Comparison of ENCODE assay signal across 8 cellular contexts in the genomic region with DNA sequence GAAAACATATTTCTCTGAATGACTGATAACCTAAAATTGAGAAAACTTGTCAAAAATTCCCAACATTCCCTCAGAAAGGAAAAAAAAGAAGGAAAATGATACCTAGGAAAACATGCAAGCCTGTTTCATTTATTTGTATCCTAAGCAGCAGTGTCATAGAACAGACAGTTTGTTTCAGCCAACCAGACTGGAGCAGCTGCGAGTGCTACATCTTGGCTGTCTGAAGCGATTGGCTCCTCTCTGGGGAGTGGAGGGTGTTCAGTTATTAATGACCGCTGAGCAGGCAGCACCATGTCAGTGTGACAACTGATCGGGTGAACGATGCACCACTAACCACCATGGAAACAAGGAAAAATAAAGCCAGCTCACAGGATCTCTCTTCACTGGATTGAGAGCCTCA. TPM values are rescaled to one million over a fixed set of nuclear protein-coding genes. Genes with fewer than 3 reads are reported as not detected.
DNase-seq lines count a peak whose midpoint lies in the region; ATAC-seq and TF ChIP-seq lines count a peak whose summit lies in the region.

LRRN3 (plus strand) TSS at position 294 of the 400 bp plus-strand sequence. CDS start 31,646 bp downstream, outside the sequence.

- H3K9me3 Mint-ChIP-seq in T-cell = no peaks in the 10 kb centered on the region

- H3K79me2 ChIP-seq in mesendoderm (ENCODE audit: control insufficient read depth, insufficient read depth, low read length) = no peaks in the 10 kb centered on the region

- H3K36me3 Mint-ChIP-seq in T-cell = peaks cover 4% of the 10 kb centered on the region

- H2BK120ac ChIP-seq in mesendoderm (ENCODE audit: low read depth, low read length) = no peak within 1 kb of the TSS

- no peaks in the 10 kb centered on the region for H3K9me3 ChIP-seq in HUES48 (ENCODE audit: control insufficient read depth, insufficient read depth, low read length)

- no peak within 1 kb of the TSS for H3K4ac ChIP-seq in mesendoderm (ENCODE audit: low read depth, low read length)

- no peak within 1 kb of the TSS for H4K5ac ChIP-seq in mesendoderm (ENCODE audit: low read length)

- H3K4me3 Mint-ChIP-seq in T-cell = peak within 1 kb of the TSS; percentile 89 to 96 (median 95)

- H3K23ac ChIP-seq in mesendoderm (ENCODE audit: low read length) = no peak within 1 kb of the TSS

- no peak within 1 kb of the TSS for H2BK15ac ChIP-seq in mesendoderm (replicated peaks; ENCODE audit: low read depth)

- no CpG with 5 or more reads among the region's 5 CpGs for WGBS in mesendoderm (ENCODE audit: extremely low coverage, insufficient coverage, low lambda C conversion rate)

- H3K27ac Mint-ChIP-seq in T-cell = peak within 1 kb of the TSS; percentile 95

- peak in 25 of 34 experiments; percentile 3 to 40 (median 17) for DNase-seq in T-cell
- DNase-seq in cerebellum (ENCODE audit: low spot score) = peak; percentile 79
- no peak for DNase-seq in mesendoderm
- peak; percentile 40 for DNase-seq in stromal cell of bone marrow (ENCODE audit: low read depth)
- no peak for DNase-seq in 8988T
- no peak for DNase-seq in GM13976 (ENCODE audit: low spot score)

- H3K4me1 ChIP-seq in HUES48 (ENCODE audit: control insufficient read depth, insufficient read depth, low read length) (peaks cover 57% of the 10 kb centered on the region), mesendoderm (ENCODE audit: control insufficient read depth, low read depth, low read length) (peaks cover 16% of the 10 kb centered on the region)

- H3K36me3 ChIP-seq in HUES48 (ENCODE audit: control insufficient read depth, insufficient read depth, low read length) (no peaks in the 10 kb centered on the region), mesendoderm (ENCODE audit: control insufficient read depth, insufficient read depth, low read length) (no peaks in the 10 kb centered on the region)

- H3K9ac ChIP-seq in HUES48 (ENCODE audit: low read depth, low read length) (no peak within 1 kb of the TSS; the same call in 1 of the 2 replicates), mesendoderm (ENCODE audit: low read length) (peak within 1 kb of the TSS; percentile 20)

- POLR2A ChIA-PET in T-cell (lab: Charles Lee) = no interaction called here

- no peak within 1 kb of the TSS for H2BK5ac ChIP-seq in mesendoderm (ENCODE audit: low read length)

- no peak within 1 kb of the TSS for H2AK5ac ChIP-seq in mesendoderm (ENCODE audit: low read length)

- H3K4me3 ChIP-seq in HUES48 (ENCODE audit: low read depth, low read length) (no peak within 1 kb of the TSS; the same call in 1 of the 2 replicates), mesendoderm (ENCODE audit: low read length) (no peak within 1 kb of the TSS)

- no peak within 1 kb of the TSS for H3K56ac ChIP-seq in mesendoderm (ENCODE audit: low read length)

- H3K18ac ChIP-seq in mesendoderm (ENCODE audit: low read length) = peak within 1 kb of the TSS; percentile 45

- CTCF ChIA-PET in T-cell (lab: Charles Lee) = interaction anchor here (0.6 to 2.1 kb wide), 6 partner anchors 7 to 114 kb away, joined by 3 to 12 read pairs (median 4); no protein-coding TSS in a partner anchor

- in situ Hi-C loops in GM13976 (cut with MboI; ENCODE audit: low sequenced_read_pairs, unreplicated experiment) = loop anchor here (25.0 kb wide), 3 partner anchors 396 to 646 kb away; no protein-coding TSS in a partner anchor

- peaks cover 46 to 58% (median 46%) of the 10 kb centered on the region in 3 donors for H3K4me1 Mint-ChIP-seq in T-cell

- no peaks in the 10 kb centered on the region for H3K79me1 ChIP-seq in mesendoderm (ENCODE audit: low read length)

- H3K27me3 ChIP-seq in HUES48 (ENCODE audit: control insufficient read depth, insufficient read depth, low read length) (no peaks in the 10 kb centered on the region), mesendoderm (ENCODE audit: insufficient read depth, low read length, poor library complexity) (no peaks in the 10 kb centered on the region)

- peak within 1 kb of the TSS; percentile 56 for H4K8ac ChIP-seq in mesendoderm (ENCODE audit: low read depth, low read length)

- H3K27ac ChIP-seq in HUES48 (ENCODE audit: low read depth, low read length) (peak within 1 kb of the TSS; percentile 14), mesendoderm (ENCODE audit: low read depth, low read length) (no peak within 1 kb of the TSS)

- ATAC-seq in T-cell (replicated peaks in 1 of 4) (peak; percentile 73 to 85 (median 82)), HG03432 (IDR thresholded peaks at IDR 0.05; ENCODE audit: unreplicated experiment) (no peak)

- no peak for TF ChIP-seq CTCF in GM13976 (IDR thresholded peaks at IDR 0.05; ENCODE audit: borderline replicate concordance, control extremely low read depth, extremely low read depth, insufficient read depth, missing control alignments)

- no peak within 1 kb of the TSS for H3K4me2 ChIP-seq in mesendoderm (ENCODE audit: low read length)

- no peaks in the 10 kb centered on the region for H3K27me3 Mint-ChIP-seq in T-cell

RNA-seq across cellular contexts. Expression of gene LRRN3, which starts in this region (rescaled TPM):
- total RNA-seq in T-cell = 100 to 1,000 TPM in 1 of 5 donors, 10 to 100 TPM in 4; 18.5 to 106 (median 52.3) TPM
- 108 TPM for total RNA-seq in cerebellum
- polyA plus RNA-seq in mesendoderm (2013, experiment 1 of 2) = 0.56 TPM
- polyA plus RNA-seq in mesendoderm (2013, experiment 2 of 2) = 0.64 TPM

Comparison
In these comparisons a context has a peak if more than half of its experiments do, and no peak if none do; other contexts are left out.
1. DNase-seq: peak in T-cell (25 of 34), cerebellum (single experiment) and stromal cell of bone marrow (single experiment); none in mesendoderm (single experiment), 8988T (single experiment) and GM13976 (single experiment).